Comparison of ENCODE assay signal across 1 cellular context in genomic region chr10:74898201-74898976, GRCh38.
TF ChIP-seq lines count a peak whose summit lies in the region.

No MANE protein-coding gene starts in this region.

TF ChIP-seq in GM23338, 12 proteins besides CTCF, POLR2A, EP300 and RAD21 (continued from another document):
- no peak for TF ChIP-seq ZNF462 (CRISPR knock-in tag; IDR thresholded peaks at IDR 0.05)
- TF ChIP-seq REST (IDR thresholded peaks at IDR 0.05; ENCODE audit: unreplicated experiment): no peak
